14 cellular contexts compared by ENCODE assay signal in genomic region chr16:80028581-80029380, GRCh38.
"Had no signal": no experiment of that assay in that cellular context is flagged by ENCODE, and none has a peak within 500 bp of the region (broad histone marks: within the 10 kb centered on the region; RNA-seq: fewer than 3 reads in every experiment).

No MANE protein-coding gene starts in this region.

- H3K4me3 ChIP-seq: pancreas, stomach, vagina had no signal

- H3K36me3 Mint-ChIP-seq: memory B cell, T-cell had no signal

- H3K9me3 Mint-ChIP-seq: activated CD8-positive, alpha-beta T cell treated with anti-CD3 and anti-CD28 coated beads for 36 hours had no signal

- H3K27ac Mint-ChIP-seq: activated CD4-positive, alpha-beta T cell treated with anti-CD3 and anti-CD28 coated beads for 36 hours; activated CD8-positive, alpha-beta T cell treated with anti-CD3 and anti-CD28 coated beads for 36 hours; activated naive CD8-positive, alpha-beta T cell treated with anti-CD3 and anti-CD28 coated beads, Interleukin-2, amount 50 U/mL, for 24 hours; memory B cell; nephron progenitor cell; T-cell had no signal

- H3K27me3 ChIP-seq: pancreas, stomach, vagina had no signal

- DNase-seq: activated CD4-positive, alpha-beta T cell treated with anti-CD3 and anti-CD28 coated beads for 36 hours; activated CD8-positive, alpha-beta memory T cell treated with anti-CD3 and anti-CD28 coated beads, Interleukin-2, amount 50 U/mL, for 48 hours; activated CD8-positive, alpha-beta T cell treated with anti-CD3 and anti-CD28 coated beads for 36 hours; activated naive CD8-positive, alpha-beta T cell treated with anti-CD3 and anti-CD28 coated beads, Interleukin-2, amount 50 U/mL, for 24 hours; left colon; nephron progenitor cell; pancreas; stimulated activated CD4-positive, alpha-beta T cell treated with anti-CD3 and anti-CD28 coated beads, Interleukin-4, amount 100 ng/mL, for 4 hours; stomach; T-cell; T1000 had no signal

- H3K4me3 Mint-ChIP-seq: activated CD4-positive, alpha-beta T cell treated with anti-CD3 and anti-CD28 coated beads for 36 hours; activated CD8-positive, alpha-beta T cell treated with anti-CD3 and anti-CD28 coated beads for 36 hours; activated naive CD8-positive, alpha-beta T cell treated with anti-CD3 and anti-CD28 coated beads, Interleukin-2, amount 50 U/mL, for 24 hours; memory B cell; nephron progenitor cell; T-cell had no signal

- H3K4me1 ChIP-seq: pancreas had no signal

- H3K27ac ChIP-seq: pancreas, stomach, vagina, VCaP had no signal

- H3K36me3 ChIP-seq: pancreas, stomach, vagina had no signal

- H3K9me3 ChIP-seq: pancreas, vagina had no signal
